ENCODE assay signal across 8 cellular contexts in the genomic region with DNA sequence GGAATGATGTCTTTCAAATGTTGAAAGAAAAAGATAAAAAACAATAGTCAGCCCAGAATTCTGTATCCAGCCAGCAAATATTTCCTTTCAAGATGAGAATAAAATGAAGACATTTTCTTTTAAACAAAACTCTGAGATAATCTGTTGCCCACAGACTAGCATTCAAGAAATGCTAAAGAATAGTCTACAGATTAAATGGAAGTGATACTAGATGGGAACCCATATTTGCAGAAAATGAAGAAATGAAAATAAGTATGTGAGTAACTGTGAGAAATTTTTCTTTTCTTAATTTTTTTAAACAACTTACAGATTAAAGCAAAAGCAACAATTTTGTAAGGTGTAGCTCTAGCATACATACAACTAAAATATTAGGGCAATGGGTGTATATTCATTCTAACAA.
"Had no signal": no experiment of that assay in that cellular context is flagged by ENCODE, and none has a peak within 500 bp of the region (broad histone marks: within the 10 kb centered on the region; RNA-seq: fewer than 3 reads in every experiment).

No MANE protein-coding gene starts in this region.

- ATAC-seq: HepG2, K562 had no signal

- H3K4me3 ChIP-seq: K562 had no signal

- DNase-seq: IMR-90, KBM-7, KG1 had no signal

- FAIRE-seq: HepG2, HTR-8/SVneo, K562 had no signal

- H3K27ac ChIP-seq: HL-60 had no signal

- H3K27me3 Mint-ChIP-seq: IgD-negative memory B cell had no signal

- H3K4me3 Mint-ChIP-seq: IgD-negative memory B cell had no signal

- H3K27ac Mint-ChIP-seq: IgD-negative memory B cell had no signal
